Comparison of ENCODE assay signal across 9 cellular contexts in genomic region chr21:17679002-17679600, GRCh38.
DNase-seq lines count a peak whose midpoint lies in the region; ATAC-seq, FAIRE-seq and TF ChIP-seq lines count a peak whose summit lies in the region.
"Had no signal": no experiment of that assay in that cellular context is flagged by ENCODE, and none has a peak within 500 bp of the region (broad histone marks: within the 10 kb centered on the region; RNA-seq: fewer than 3 reads in every experiment).

No MANE protein-coding gene starts in this region.

- TF ChIP-seq CTCF in DOHH2 (IDR thresholded peaks at IDR 0.05; ENCODE audit: low read depth, low read length, poor library complexity, severe bottlenecking): peak; percentile 67
- TF ChIP-seq CTCF in MCF 10A (IDR thresholded peaks at IDR 0.05; ENCODE audit: unreplicated experiment): peak; percentile 80

- H3K4me3 ChIP-seq in DOHH2 (ENCODE audit: low read length): no peak overlapping the region

- CTCF ChIA-PET in MCF 10A (lab: Yijun Ruan, JAX): interaction anchor here (0.6 to 6.5 kb wide), 22 partner anchors 10 to 301 kb away, joined by 3 to 81 read pairs (median 4); no protein-coding TSS in a partner anchor

- no peaks in the 10 kb centered on the region for H3K9me2 ChIP-seq in DOHH2 (replicated peaks; ENCODE audit: control insufficient read depth, low read length)

- no peaks in the 10 kb centered on the region for H4K20me1 ChIP-seq in DOHH2 (ENCODE audit: control insufficient read depth, insufficient read depth, low read depth, low read length)

- no peaks in the 10 kb centered on the region for H3K36me3 Mint-ChIP-seq in MCF 10A (ENCODE audit: insufficient read depth, unreplicated experiment)
- H3K36me3 Mint-ChIP-seq: activated naive CD4-positive, alpha-beta T cell treated with anti-CD3 and anti-CD28 coated beads, Interleukin-2, amount 50 U/mL, for 24 hours had no signal

- no peaks in the 10 kb centered on the region for H3K4me1 ChIP-seq in DOHH2 (ENCODE audit: control insufficient read depth, low read length)

- no peak overlapping the region for H3K4me3 Mint-ChIP-seq in MCF 10A (ENCODE audit: unreplicated experiment)
- H3K4me3 Mint-ChIP-seq: activated naive CD4-positive, alpha-beta T cell treated with anti-CD3 and anti-CD28 coated beads, Interleukin-2, amount 50 U/mL, for 24 hours had no signal

- H3K9me3 Mint-ChIP-seq in MCF 10A (ENCODE audit: unreplicated experiment): peaks cover under 1% of the 10 kb centered on the region
- H3K9me3 Mint-ChIP-seq: activated naive CD4-positive, alpha-beta T cell treated with anti-CD3 and anti-CD28 coated beads, Interleukin-2, amount 50 U/mL, for 24 hours had no signal

- intact Hi-C loops in MCF 10A (cut with micrococcal nuclease): loop anchor here (1.0 to 2.0 kb wide), 4 partner anchors 140 to 690 kb away; partner anchors contain the start of gene C21orf91

- H3F3A ChIP-seq in DOHH2 (ENCODE audit: control insufficient read depth, insufficient read depth): no peaks in the 10 kb centered on the region

- ATAC-seq in GM19455 (IDR thresholded peaks at IDR 0.05; ENCODE audit: unreplicated experiment) (peak; percentile 76), HG03565 (IDR thresholded peaks at IDR 0.05; ENCODE audit: unreplicated experiment) (peak; percentile 93)

- no peak overlapping the region for H3K27ac ChIP-seq in DOHH2 (ENCODE audit: low read depth, low read length)

- H3K4me1 Mint-ChIP-seq in MCF 10A (ENCODE audit: insufficient read depth, unreplicated experiment): no peaks in the 10 kb centered on the region

- DNase-seq in NCI-H774 (lab: John Stamatoyannopoulos, UW) (peak; percentile 59), MCF 10A (ENCODE audit: unreplicated experiment) (peak; percentile 73), superior temporal gyrus (ENCODE audit: extremely low spot score) (peak; percentile 87)
- DNase-seq in NK-92 treated with Interleukin-12 subunit alpha and Interleukin-12 subunit beta, amount 100 ng/mL, for 24 hours (lab: John Stamatoyannopoulos, UW): no peak

- no peaks in the 10 kb centered on the region for H3K36me3 ChIP-seq in DOHH2 (ENCODE audit: control insufficient read depth, low read length)

- peak; percentile 100 for FAIRE-seq in islet of Langerhans (lab: Jason Lieb, UNC)

- H3K27ac Mint-ChIP-seq in MCF 10A (ENCODE audit: low read depth, unreplicated experiment): no peak overlapping the region
- H3K27ac Mint-ChIP-seq: activated naive CD4-positive, alpha-beta T cell treated with anti-CD3 and anti-CD28 coated beads, Interleukin-2, amount 50 U/mL, for 24 hours had no signal

- no peaks in the 10 kb centered on the region for H3K27me3 Mint-ChIP-seq in MCF 10A (ENCODE audit: insufficient read depth, unreplicated experiment)
- H3K27me3 Mint-ChIP-seq: activated naive CD4-positive, alpha-beta T cell treated with anti-CD3 and anti-CD28 coated beads, Interleukin-2, amount 50 U/mL, for 24 hours had no signal

- H3K9me3 ChIP-seq in DOHH2 (ENCODE audit: control insufficient read depth, insufficient read depth, low read length): no peaks in the 10 kb centered on the region

- no peaks in the 10 kb centered on the region for H3K79me2 ChIP-seq in DOHH2 (ENCODE audit: control insufficient read depth, low read length)

- H3K4me2 ChIP-seq in DOHH2 (ENCODE audit: low read length): no peak overlapping the region

- no TSS peak for BruUV-seq in MCF 10A (replicated peaks; lab: Mats Ljungman, UMichigan)

- POLR2A ChIA-PET in MCF 10A (lab: Yijun Ruan, JAX): interaction anchor here (0.6 to 2.7 kb wide), 6 partner anchors 8 to 246 kb away, joined by 3 to 11 read pairs (median 4); partner anchors contain the start of gene C21orf91

- H3K27me3 ChIP-seq in DOHH2 (ENCODE audit: control insufficient read depth, low read length): no peaks in the 10 kb centered on the region
